In the genomic region with DNA sequence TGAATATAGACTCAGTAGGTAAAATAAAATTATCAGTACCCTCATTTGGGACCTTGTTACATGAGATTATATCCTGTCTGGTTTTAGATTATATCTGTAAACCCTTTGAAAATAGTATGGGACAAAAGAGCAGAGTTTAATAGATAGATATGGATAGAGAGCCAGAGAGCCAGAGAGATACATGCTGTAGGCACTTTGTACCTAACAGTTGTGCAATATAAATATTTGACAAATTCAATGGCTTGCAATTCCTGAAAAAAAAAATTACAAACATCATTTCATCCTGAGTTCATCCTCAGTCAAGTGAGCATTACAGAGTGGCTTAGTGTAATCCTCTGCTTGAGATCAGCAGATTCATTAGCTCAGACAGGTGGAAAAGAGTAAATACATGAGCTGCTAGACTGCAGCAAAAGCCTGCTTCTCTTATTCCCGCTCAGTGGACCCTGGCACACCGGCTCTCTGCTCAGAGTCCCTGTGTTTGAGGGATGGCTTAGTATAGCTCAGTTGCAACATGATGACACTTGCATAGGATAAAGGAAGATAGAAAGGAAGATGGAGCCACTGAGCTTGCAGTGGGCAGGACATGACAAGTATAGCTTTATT, we compare ENCODE assay signal across 16 cellular contexts.
A peak's percentile ranks its signal among the peaks of the same experiment; 100 is the strongest.
DNase-seq lines count a peak whose midpoint lies in the region; ATAC-seq and TF ChIP-seq lines count a peak whose summit lies in the region.
"Had no signal": no experiment of that assay in that cellular context is flagged by ENCODE, and none has a peak within 500 bp of the region (broad histone marks: within the 10 kb centered on the region; RNA-seq: fewer than 3 reads in every experiment).

No MANE protein-coding gene starts in this region.

- no peak overlapping the region for H3K4me2 ChIP-seq in hepatocyte

- no peaks in the 10 kb centered on the region for H3K9me2 ChIP-seq in hepatocyte (replicated peaks; ENCODE audit: insufficient read depth)

- H3K4me1 ChIP-seq in hepatocyte (ENCODE audit: insufficient read depth) = no peaks in the 10 kb centered on the region

- DNase-seq in D341Med (ENCODE audit: low spot score) = peak; percentile 53
- peak; percentile 12 for DNase-seq in NCI-H524 treated with DMSO at 0.1 percent for 48 hours (lab: John Stamatoyannopoulos, UW)
- peak; percentile 5 for DNase-seq in hepatocyte (ENCODE audit: low spot score)
- DNase-seq in memory B cell (ENCODE audit: low spot score in 2 of 2) = no peak
- DNase-seq in HuH-7.5 (ENCODE audit: low spot score) = no peak
- DNase-seq in GOT3 (lab: John Stamatoyannopoulos, UW) = no peak
- DNase-seq in HUDEP-2 (lab: John Stamatoyannopoulos, UW; ENCODE audit: unreplicated experiment in 76 of 76) = no peak
- DNase-seq: ACHN; CD4-positive, CD25-positive, alpha-beta regulatory T cell; DND-41; GDM1 had no signal

- H2AFZ ChIP-seq in hepatocyte = no peak overlapping the region

- no peaks in the 10 kb centered on the region for H3K27me3 ChIP-seq in hepatocyte
- H3K27me3 ChIP-seq: BLaER1 treated with 17β-estradiol and CSF1 and Interleukin-3, amounts not matched to agents 10 nM and 100 nM had no signal

- no peaks in the 10 kb centered on the region for H3K36me3 ChIP-seq in hepatocyte (replicated peaks; ENCODE audit: insufficient read depth, low read depth)
- H3K36me3 ChIP-seq: BLaER1 treated with 17β-estradiol and CSF1 and Interleukin-3, amounts not matched to agents 10 nM and 100 nM had no signal

- H3K79me2 ChIP-seq in hepatocyte = no peaks in the 10 kb centered on the region

- H3K4me1 Mint-ChIP-seq in memory B cell = no peaks in the 10 kb centered on the region
- H3K4me1 Mint-ChIP-seq: CD4-positive, CD25-positive, alpha-beta regulatory T cell; IgD-negative memory B cell had no signal

- H3K27ac Mint-ChIP-seq in memory B cell = peak overlapping the region; percentile 45
- H3K27ac Mint-ChIP-seq: CD4-positive, CD25-positive, alpha-beta regulatory T cell; IgD-negative memory B cell had no signal

- H3K27ac ChIP-seq in hepatocyte = no peak overlapping the region
- H3K27ac ChIP-seq: BLaER1 treated with 17β-estradiol and CSF1 and Interleukin-3, amounts not matched to agents 10 nM and 100 nM; HL-60 had no signal

- no peaks in the 10 kb centered on the region for H3K9me3 ChIP-seq in hepatocyte (ENCODE audit: low read depth)

- H3K4me3 Mint-ChIP-seq in memory B cell = no peak overlapping the region
- H3K4me3 Mint-ChIP-seq: CD4-positive, CD25-positive, alpha-beta regulatory T cell; IgD-negative memory B cell had no signal

- no peak for TF ChIP-seq CTCF in hepatocyte (IDR thresholded peaks at IDR 0.05; ENCODE audit: poor library complexity)

- no peak overlapping the region for H3K4me3 ChIP-seq in hepatocyte
- H3K4me3 ChIP-seq: BLaER1 treated with 17β-estradiol and CSF1 and Interleukin-3, amounts not matched to agents 10 nM and 100 nM had no signal

- WGBS in hepatocyte (ENCODE audit: low lambda C conversion rate, missing lambda C conversion rate) = 78% methylated on average over 2 of the region's 2 CpGs

- H3K9me3 Mint-ChIP-seq in memory B cell = peaks cover 7% of the 10 kb centered on the region

- no peaks in the 10 kb centered on the region for H3K36me3 Mint-ChIP-seq in memory B cell
- H3K36me3 Mint-ChIP-seq: CD4-positive, CD25-positive, alpha-beta regulatory T cell; IgD-negative memory B cell had no signal

- no peaks in the 10 kb centered on the region for H3K27me3 Mint-ChIP-seq in memory B cell
- H3K27me3 Mint-ChIP-seq: CD4-positive, CD25-positive, alpha-beta regulatory T cell; IgD-negative memory B cell had no signal

- no peaks in the 10 kb centered on the region for H4K20me1 ChIP-seq in hepatocyte (ENCODE audit: insufficient read depth, poor library complexity, severe bottlenecking)
- H4K20me1 ChIP-seq: BLaER1 treated with 17β-estradiol and CSF1 and Interleukin-3, amounts not matched to agents 10 nM and 100 nM had no signal

- ATAC-seq in memory B cell (ENCODE audit: low read depth) (no peak), GM19351 (IDR thresholded peaks at IDR 0.05; ENCODE audit: unreplicated experiment) (no peak)
- ATAC-seq: HCT116 had no signal

Comparison
In these comparisons a context has a peak if more than half of its experiments do, and no peak if none do; other contexts are left out.
1. DNase-seq: peak in D341Med (single experiment), NCI-H524 treated with DMSO at 0.1 percent for 48 hours (single experiment) and hepatocyte (single experiment); none in memory B cell (0 of 2), HuH-7.5 (single experiment), GOT3 (single experiment) and HUDEP-2 (0 of 76).